In the genomic region with DNA sequence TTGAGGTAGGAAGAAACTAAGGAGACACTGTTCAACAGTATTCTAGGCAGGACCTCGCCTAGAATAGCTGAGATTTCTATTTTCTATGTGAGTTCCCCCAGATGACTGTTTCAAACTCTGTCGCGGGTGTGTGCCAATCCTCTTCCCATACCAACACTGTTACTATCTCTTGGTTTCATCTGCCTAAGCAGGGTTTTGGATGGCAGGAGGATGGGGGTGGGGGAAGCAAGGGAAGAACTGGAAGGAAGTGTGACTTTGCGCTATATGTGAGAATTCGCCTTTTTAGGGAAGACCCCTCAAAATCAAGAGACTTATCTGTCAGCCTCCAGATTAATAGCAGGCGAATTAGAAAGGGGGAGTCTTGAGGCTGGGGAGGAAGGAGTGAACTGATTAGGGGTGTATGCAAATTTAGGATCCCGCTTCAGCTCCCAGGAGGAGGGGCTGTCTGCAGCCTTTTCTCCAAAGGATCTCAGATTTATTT, we compare ENCODE assay signal across 6 cellular contexts.
A peak's percentile ranks its signal among the peaks of the same experiment; 100 is the strongest.
DNase-seq lines count a peak whose midpoint lies in the region; ATAC-seq and TF ChIP-seq lines count a peak whose summit lies in the region.

No MANE protein-coding gene starts in this region.

- H3K4me2 ChIP-seq in MM.1S (ENCODE audit: low read depth, low read length) = peak overlapping the region; percentile 96

- H2AFZ ChIP-seq in MM.1S (ENCODE audit: low read length) = peak overlapping the region; percentile 98

- H3K27ac ChIP-seq in MM.1S (ENCODE audit: low read length) = peak overlapping the region; percentile 75; the same call in 1 of the 2 replicates

- no peak for TF ChIP-seq CTCF in MM.1S (IDR thresholded peaks at IDR 0.05; ENCODE audit: low read length)

- H3F3A ChIP-seq in MM.1S (ENCODE audit: insufficient read depth, low read length) = peaks cover 31% of the 10 kb centered on the region

- H3K79me2 ChIP-seq in MM.1S (ENCODE audit: low read length) = peaks cover 48% of the 10 kb centered on the region

- H3K9me2 ChIP-seq in MM.1S (replicated peaks; ENCODE audit: insufficient read depth, low read length) = no peaks in the 10 kb centered on the region

- H3K9me3 ChIP-seq in MM.1S (replicated peaks; ENCODE audit: insufficient read depth, low read length) (no peaks in the 10 kb centered on the region), endocrine pancreas (ENCODE audit: control insufficient read depth, low read length) (no peaks in the 10 kb centered on the region)

- H3K27me3 ChIP-seq in MM.1S (replicated peaks; ENCODE audit: insufficient read depth, low read length) (no peaks in the 10 kb centered on the region), endocrine pancreas (ENCODE audit: control insufficient read depth, insufficient read depth, low read length) (no peaks in the 10 kb centered on the region)

- no peak for ATAC-seq in HG03097 (IDR thresholded peaks at IDR 0.05; ENCODE audit: low FRiP score, unreplicated experiment)

- peak overlapping the region; percentile 80 for H3K9ac ChIP-seq in MM.1S (ENCODE audit: low read length)
- peak overlapping the region; percentile 68 for H3K9ac ChIP-seq in endocrine pancreas (ENCODE audit: control insufficient read depth, insufficient read depth, low read length)

- H3K4me1 ChIP-seq in MM.1S (ENCODE audit: low read length) (peaks cover 13% of the 10 kb centered on the region), endocrine pancreas (ENCODE audit: control insufficient read depth, insufficient read depth, low read length) (no peaks in the 10 kb centered on the region)

- DNase-seq in ELF-1 (ENCODE audit: low read depth, low spot score) (peak; percentile 61), MM.1S (no peak), skeletal muscle cell (ENCODE audit: low read depth) (no peak), NCI-H524 treated with DMSO at 0.1 percent for 48 hours (lab: John Stamatoyannopoulos, UW) (no peak)

- H3K36me3 ChIP-seq in MM.1S (replicated peaks; ENCODE audit: insufficient read depth, low read length) = no peaks in the 10 kb centered on the region
- H3K36me3 ChIP-seq in endocrine pancreas (ENCODE audit: control insufficient read depth, insufficient read depth, low read length) = peaks cover 3% of the 10 kb centered on the region

- peak overlapping the region; percentile 94 for H3K4me3 ChIP-seq in MM.1S (ENCODE audit: low read length)
- peak overlapping the region; percentile 58 for H3K4me3 ChIP-seq in endocrine pancreas (ENCODE audit: control insufficient read depth, insufficient read depth, low read length)
- H3K4me3 ChIP-seq in skeletal muscle cell (ENCODE audit: low read depth, low read length) = peak overlapping the region; percentile 74

- H4K20me1 ChIP-seq in MM.1S (ENCODE audit: insufficient read depth, low read length) = no peaks in the 10 kb centered on the region
